ENCODE assay signal across 15 cellular contexts in genomic region chr1:51567653-51568052, GRCh38. TPM values are rescaled to one million over a fixed set of nuclear protein-coding genes. Genes with fewer than 3 reads are reported as not detected.
A peak's percentile ranks its signal among the peaks of the same experiment; 100 is the strongest.
DNase-seq lines count a peak whose midpoint lies in the region; ATAC-seq and TF ChIP-seq lines count a peak whose summit lies in the region.
"Had no signal": no experiment of that assay in that cellular context is flagged by ENCODE, and none has a peak within 500 bp of the region (broad histone marks: within the 10 kb centered on the region; RNA-seq: fewer than 3 reads in every experiment).

No MANE protein-coding gene starts in this region.

- H3K4me3 ChIP-seq in GM23248 (no peak overlapping the region), fibroblast of pulmonary artery (replicated peaks; ENCODE audit: low read depth, low read length) (no peak overlapping the region)

- H3K27me3 ChIP-seq in GM23248 (replicated peaks; ENCODE audit: insufficient read depth) = no peaks in the 10 kb centered on the region

- peak; percentile 80 for ATAC-seq in SK-N-SH treated with all-trans-retinoic acid at 6 μM for 48 hours
- ATAC-seq in activated naive CD4-positive, alpha-beta T cell treated with anti-CD3 and anti-CD28 coated beads, Interleukin-2, amount 50 U/mL, for 72 hours = no peak
- ATAC-seq: activated naive CD8-positive, alpha-beta T cell treated with anti-CD3 and anti-CD28 coated beads, Interleukin-2, amount 50 U/mL, for 24 hours; HCT116; T-helper 17 cell had no signal

- peaks cover 44% of the 10 kb centered on the region for H3K4me1 ChIP-seq in GM23248 (ENCODE audit: insufficient read depth)

- H4K20me1 ChIP-seq in GM23248 (ENCODE audit: insufficient read depth) = no peaks in the 10 kb centered on the region

- in situ Hi-C loops in GM23248 (cut with MboI) = no loop called here

- no peaks in the 10 kb centered on the region for H3K9me3 ChIP-seq in GM23248 (ENCODE audit: low read depth)

- H3K27ac ChIP-seq in 22Rv1 = peak overlapping the region; percentile 75
- peak overlapping the region; percentile 41 for H3K27ac ChIP-seq in GM23248

- H3K9ac ChIP-seq in GM23248 = peak overlapping the region; percentile 19; the same call in 1 of the 2 replicates

- TF ChIP-seq CTCF in 22Rv1 (IDR thresholded peaks at IDR 0.05) = no peak
- TF ChIP-seq CTCF in fibroblast of pulmonary artery (IDR thresholded peaks at IDR 0.05; ENCODE audit: low read length, missing control alignments) = no peak
- no peak for TF ChIP-seq CTCF in GM10248 (IDR thresholded peaks at IDR 0.05; ENCODE audit: control extremely low read depth, extremely low read depth, low read depth, missing control alignments)

- peak overlapping the region; percentile 54 for H3K4me2 ChIP-seq in GM23248 (ENCODE audit: unreplicated experiment)

- H3K27ac Mint-ChIP-seq in activated naive CD4-positive, alpha-beta T cell treated with anti-CD3 and anti-CD28 coated beads, Interleukin-2, amount 50 U/mL, for 72 hours = no peak overlapping the region
- H3K27ac Mint-ChIP-seq: activated naive CD8-positive, alpha-beta T cell treated with anti-CD3 and anti-CD28 coated beads, Interleukin-2, amount 50 U/mL, for 24 hours; B cell; nephron progenitor cell; T-helper 17 cell had no signal

- peaks cover 35% of the 10 kb centered on the region for H3F3A ChIP-seq in GM23248 (ENCODE audit: insufficient read depth)

- no peaks in the 10 kb centered on the region for H3K9me3 Mint-ChIP-seq in activated naive CD4-positive, alpha-beta T cell treated with anti-CD3 and anti-CD28 coated beads, Interleukin-2, amount 50 U/mL, for 72 hours
- H3K9me3 Mint-ChIP-seq: activated naive CD8-positive, alpha-beta T cell treated with anti-CD3 and anti-CD28 coated beads, Interleukin-2, amount 50 U/mL, for 24 hours; nephron progenitor cell had no signal

- POLR2A ChIA-PET in GM10248 (lab: Yijun Ruan, JAX) = no interaction called here

- DNase-seq in GM23248 = peak; percentile 94
- DNase-seq in fibroblast of pulmonary artery (ENCODE audit: low read depth) = peak; percentile 79
- no peak for DNase-seq in HT-29 (ENCODE audit: low spot score)
- DNase-seq in GM10248 (ENCODE audit: extremely low spot score) = no peak
- no peak for DNase-seq in activated naive CD4-positive, alpha-beta T cell treated with anti-CD3 and anti-CD28 coated beads, Interleukin-2, amount 50 U/mL, for 72 hours (ENCODE audit: low spot score in 2 of 2)
- no peak for DNase-seq in NCI-H146 treated with DMSO at 0.1 percent for 48 hours (lab: John Stamatoyannopoulos, UW; ENCODE audit: unreplicated experiment)
- DNase-seq: activated naive CD8-positive, alpha-beta T cell treated with anti-CD3 and anti-CD28 coated beads, Interleukin-2, amount 50 U/mL, for 24 hours; nephron progenitor cell; NK-92 treated with Interleukin-12 subunit alpha and Interleukin-12 subunit beta, amount 100 ng/mL, for 24 hours; stimulated activated CD4-positive, alpha-beta T cell treated with anti-CD3 and anti-CD28 coated beads, Interleukin-15, amount 100 ng/mL, for 24 hours; T-helper 17 cell had no signal

- no peaks in the 10 kb centered on the region for H3K36me3 ChIP-seq in GM23248 (ENCODE audit: low read depth)

- no peaks in the 10 kb centered on the region for H3K9me2 ChIP-seq in GM23248 (ENCODE audit: insufficient read depth)

- no peaks in the 10 kb centered on the region for H3K36me3 Mint-ChIP-seq in activated naive CD4-positive, alpha-beta T cell treated with anti-CD3 and anti-CD28 coated beads, Interleukin-2, amount 50 U/mL, for 72 hours

- no peak overlapping the region for H2AFZ ChIP-seq in GM23248

- CTCF ChIA-PET in GM10248 (lab: Yijun Ruan, JAX) = interaction anchor here (1.2 kb wide), 1 partner anchor 278 kb away, joined by 3 read pairs; no protein-coding TSS in a partner anchor

- H3K79me2 ChIP-seq in GM23248 (ENCODE audit: insufficient read depth) = no peaks in the 10 kb centered on the region

TF ChIP-seq in SK-N-SH treated with all-trans-retinoic acid at 6 μM for 48 hours, 23 proteins besides CTCF, POLR2A, EP300 and RAD21:
- TF ChIP-seq TSHZ2 (CRISPR knock-in tag; IDR thresholded peaks at IDR 0.05) (no peak), GLIS3 (CRISPR knock-in tag; IDR thresholded peaks at IDR 0.05) (no peak), CSDC2 (CRISPR knock-in tag; IDR thresholded peaks at IDR 0.05) (no peak), ZFP3 (CRISPR knock-in tag; IDR thresholded peaks at IDR 0.05) (no peak), PATZ1 (CRISPR knock-in tag; IDR thresholded peaks at IDR 0.05; ENCODE audit: borderline replicate concordance) (no peak), RARB (CRISPR knock-in tag; IDR thresholded peaks at IDR 0.05) (no peak), ISL1 (CRISPR knock-in tag; IDR thresholded peaks at IDR 0.05) (peak; percentile 92), ESRRG (CRISPR knock-in tag; IDR thresholded peaks at IDR 0.05) (no peak), TOX (CRISPR knock-in tag; IDR thresholded peaks at IDR 0.05; ENCODE audit: borderline replicate concordance) (no peak; the same call in 1 of the 2 replicates), ZNF70 (CRISPR knock-in tag; IDR thresholded peaks at IDR 0.05) (no peak), ZC3H10 (CRISPR knock-in tag; IDR thresholded peaks at IDR 0.05) (peak; percentile 70; the same call in 1 of the 2 replicates)
- TF ChIP-seq, protein P1, sequence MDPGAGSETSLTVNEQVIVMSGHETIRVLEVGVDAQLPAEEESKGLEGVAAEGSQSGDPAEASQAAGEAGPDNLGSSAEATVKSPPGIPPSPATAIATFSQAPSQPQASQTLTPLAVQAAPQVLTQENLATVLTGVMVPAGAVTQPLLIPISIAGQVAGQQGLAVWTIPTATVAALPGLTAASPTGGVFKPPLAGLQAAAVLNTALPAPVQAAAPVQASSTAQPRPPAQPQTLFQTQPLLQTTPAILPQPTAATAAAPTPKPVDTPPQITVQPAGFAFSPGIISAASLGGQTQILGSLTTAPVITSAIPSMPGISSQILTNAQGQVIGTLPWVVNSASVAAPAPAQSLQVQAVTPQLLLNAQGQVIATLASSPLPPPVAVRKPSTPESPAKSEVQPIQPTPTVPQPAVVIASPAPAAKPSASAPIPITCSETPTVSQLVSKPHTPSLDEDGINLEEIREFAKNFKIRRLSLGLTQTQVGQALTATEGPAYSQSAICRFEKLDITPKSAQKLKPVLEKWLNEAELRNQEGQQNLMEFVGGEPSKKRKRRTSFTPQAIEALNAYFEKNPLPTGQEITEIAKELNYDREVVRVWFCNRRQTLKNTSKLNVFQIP (CRISPR knock-in tag; IDR thresholded peaks at IDR 0.05; ENCODE audit: borderline replicate concordance, low read depth) = no peak

RNA-seq across cellular contexts. Expression of gene EPS15, which starts 48.6 kb away (rescaled TPM):
- 41.1 and 41.6 TPM in 2 replicates for total RNA-seq in GM23248 (2014; rRNA removed; shearing (Covaris generic))
- polyA plus RNA-seq in GM23248 (2016; fragmentation: Nextera tagmentation; extraction: Ambion mirVana) = 25.9 and 26.9 TPM in 2 replicates
- total RNA-seq in HT-29 (2014; rRNA removed; shearing (Covaris generic)) = 7.6 and 9.4 TPM in 2 replicates
- 10 to 100 TPM; 56.4 to 59.9 TPM for total RNA-seq in activated naive CD4-positive, alpha-beta T cell treated with anti-CD3 and anti-CD28 coated beads, Interleukin-2, amount 50 U/mL, for 72 hours

RNA-seq across cellular contexts. Expression of gene OSBPL9, which starts 49.2 kb away (rescaled TPM):
- total RNA-seq in GM23248 (2014; rRNA removed; shearing (Covaris generic)) = 37.0 and 53.6 TPM in 2 replicates
- 32.2 and 33.0 TPM in 2 replicates for polyA plus RNA-seq in GM23248 (2016; fragmentation: Nextera tagmentation; extraction: Ambion mirVana)
- 37.0 and 43.2 TPM in 2 replicates for total RNA-seq in HT-29 (2014; rRNA removed; shearing (Covaris generic))
- 10 to 100 TPM; 36.1 to 63.4 TPM for total RNA-seq in activated naive CD4-positive, alpha-beta T cell treated with anti-CD3 and anti-CD28 coated beads, Interleukin-2, amount 50 U/mL, for 72 hours

Comparison
In these comparisons a context has a peak if more than half of its experiments do, and no peak if none do; other contexts are left out.
1. DNase-seq: peak in GM23248 (single experiment) and fibroblast of pulmonary artery (single experiment); none in HT-29 (single experiment), GM10248 (single experiment), activated naive CD4-positive, alpha-beta T cell treated with anti-CD3 and anti-CD28 coated beads, Interleukin-2, amount 50 U/mL, for 72 hours (0 of 2) and NCI-H146 treated with DMSO at 0.1 percent for 48 hours (single experiment).